19 cellular contexts compared by ENCODE assay signal in genomic region chr6:12339022-12339421, GRCh38.
"Had no signal": no experiment of that assay in that cellular context is flagged by ENCODE, and none has a peak within 500 bp of the region (broad histone marks: within the 10 kb centered on the region; RNA-seq: fewer than 3 reads in every experiment).

No MANE protein-coding gene starts in this region.

- H3K27me3 ChIP-seq: esophagus squamous epithelium, left lung, neural progenitor cell, testis, tibial artery, upper lobe of left lung had no signal

- H3K27ac Mint-ChIP-seq: effector memory CD8-positive, alpha-beta T cell; naive thymus-derived CD4-positive, alpha-beta T cell; neural progenitor cell; progenitor cell of endocrine pancreas; stimulated activated memory B cell treated with anti-CD40 and anti-IgM and Interleukin-4, amounts not matched to agents 10 μg/mL and 1 μg/mL and 100 μg/mL, for 72 hours had no signal

- ATAC-seq: effector memory CD8-positive, alpha-beta T cell; left lung; lower lobe of right lung; naive thymus-derived CD4-positive, alpha-beta T cell; sciatic nerve; stimulated activated memory B cell treated with anti-CD40 and anti-IgM and Interleukin-4, amounts not matched to agents 10 μg/mL and 1 μg/mL and 100 μg/mL, for 72 hours; stimulated activated naive CD8-positive, alpha-beta T cell treated with anti-CD3 and anti-CD28 coated beads, Interleukin-15, Interleukin-2, amounts not matched to agents 100 U/mL and 50 U/mL, for 24 hours had no signal

- H3K9me3 Mint-ChIP-seq: effector memory CD8-positive, alpha-beta T cell; naive thymus-derived CD4-positive, alpha-beta T cell; nephron; neural progenitor cell; stimulated activated memory B cell treated with anti-CD40 and anti-IgM and Interleukin-4, amounts not matched to agents 10 μg/mL and 1 μg/mL and 100 μg/mL, for 72 hours had no signal

- H3K4me1 ChIP-seq: esophagus squamous epithelium, parathyroid adenoma, testis had no signal

- H3K9me3 ChIP-seq: esophagus squamous epithelium, left lung, lower lobe of right lung, testis, tibial artery, upper lobe of left lung had no signal

- H3K4me3 ChIP-seq: esophagus squamous epithelium, left lung, lower lobe of right lung, neural progenitor cell, testis, tibial artery, upper lobe of left lung had no signal

- H3K36me3 Mint-ChIP-seq: naive thymus-derived CD4-positive, alpha-beta T cell; neural progenitor cell; stimulated activated memory B cell treated with anti-CD40 and anti-IgM and Interleukin-4, amounts not matched to agents 10 μg/mL and 1 μg/mL and 100 μg/mL, for 72 hours had no signal

- DNase-seq: cortex of kidney; effector memory CD8-positive, alpha-beta T cell; erythroblast; esophagus squamous epithelium; left lung; lower lobe of right lung; naive thymus-derived CD4-positive, alpha-beta T cell; stimulated activated CD4-positive, alpha-beta T cell treated with anti-CD3 and anti-CD28 coated beads, Interleukin-4, amount 100 ng/mL, for 4 hours; stimulated activated naive CD8-positive, alpha-beta T cell treated with anti-CD3 and anti-CD28 coated beads, Interleukin-15, Interleukin-2, amounts not matched to agents 100 U/mL and 50 U/mL, for 24 hours; substantia nigra; testis; tibial artery; upper lobe of left lung had no signal

- H3K27ac ChIP-seq: esophagus squamous epithelium, left lung, lower lobe of right lung, neural progenitor cell, parathyroid adenoma, testis, tibial artery, upper lobe of left lung had no signal

- H3K36me3 ChIP-seq: esophagus squamous epithelium, left lung, lower lobe of right lung, neural progenitor cell, tibial artery, upper lobe of left lung had no signal

- H3K4me3 Mint-ChIP-seq: effector memory CD8-positive, alpha-beta T cell; naive thymus-derived CD4-positive, alpha-beta T cell; nephron; neural progenitor cell; stimulated activated memory B cell treated with anti-CD40 and anti-IgM and Interleukin-4, amounts not matched to agents 10 μg/mL and 1 μg/mL and 100 μg/mL, for 72 hours had no signal

- H3K4me1 Mint-ChIP-seq: naive thymus-derived CD4-positive, alpha-beta T cell; nephron had no signal
